In genomic region chr1:225573216-225573615, GRCh38 we compare ENCODE assay signal across 20 cellular contexts.
"Had no signal": no experiment of that assay in that cellular context is flagged by ENCODE, and none has a peak within 500 bp of the region (broad histone marks: within the 10 kb centered on the region; RNA-seq: fewer than 3 reads in every experiment).

No MANE protein-coding gene starts in this region.

- H3K36me3 Mint-ChIP-seq: activated CD8-positive, alpha-beta memory T cell treated with anti-CD3 and anti-CD28 coated beads, Interleukin-2, amount 10 ng/mL, durations not matched to agents 7 days and 5 days; activated naive CD8-positive, alpha-beta T cell had no signal

- DNase-seq: activated CD4-positive, alpha-beta memory T cell treated with anti-CD3 and anti-CD28 coated beads, Interleukin-2, amount 10 ng/mL, durations not matched to agents 7 days and 5 days; activated CD4-positive, alpha-beta T cell treated with anti-CD3 and anti-CD28 coated beads for 48 hours; activated CD4-positive, CD25-positive, alpha-beta regulatory T cell; activated CD8-positive, alpha-beta memory T cell treated with anti-CD3 and anti-CD28 coated beads, Interleukin-2, amount 10 ng/mL, durations not matched to agents 7 days and 5 days; amniotic stem cell; cortex of kidney; erythroblast; kidney; left lung; midbrain; ovary; psoas muscle; stimulated activated naive B cell treated with anti-CD40 and anti-IgM and Interleukin-4, amounts not matched to agents 10 μg/mL and 1 μg/mL and 100 μg/mL, for 72 hours; T-helper 1 cell; T-helper 9 cell; upper lobe of right lung had no signal

- FAIRE-seq: endometrium, kidney had no signal

- H3K27ac Mint-ChIP-seq: activated CD4-positive, alpha-beta memory T cell treated with anti-CD3 and anti-CD28 coated beads, Interleukin-2, amount 10 ng/mL, durations not matched to agents 7 days and 5 days; activated CD8-positive, alpha-beta memory T cell treated with anti-CD3 and anti-CD28 coated beads, Interleukin-2, amount 10 ng/mL, durations not matched to agents 7 days and 5 days; activated naive CD8-positive, alpha-beta T cell; stimulated activated naive B cell treated with anti-CD40 and anti-IgM and Interleukin-4, amounts not matched to agents 10 μg/mL and 1 μg/mL and 100 μg/mL, for 72 hours had no signal

- H3K4me3 Mint-ChIP-seq: activated CD4-positive, alpha-beta memory T cell treated with anti-CD3 and anti-CD28 coated beads, Interleukin-2, amount 10 ng/mL, durations not matched to agents 7 days and 5 days; activated CD8-positive, alpha-beta memory T cell treated with anti-CD3 and anti-CD28 coated beads, Interleukin-2, amount 10 ng/mL, durations not matched to agents 7 days and 5 days; activated naive CD8-positive, alpha-beta T cell; stimulated activated naive B cell treated with anti-CD40 and anti-IgM and Interleukin-4, amounts not matched to agents 10 μg/mL and 1 μg/mL and 100 μg/mL, for 72 hours had no signal

- H3K27me3 ChIP-seq: left lung, ovary, upper lobe of right lung had no signal

- H3K4me1 Mint-ChIP-seq: activated CD4-positive, alpha-beta memory T cell treated with anti-CD3 and anti-CD28 coated beads, Interleukin-2, amount 10 ng/mL, durations not matched to agents 7 days and 5 days; activated CD8-positive, alpha-beta memory T cell treated with anti-CD3 and anti-CD28 coated beads, Interleukin-2, amount 10 ng/mL, durations not matched to agents 7 days and 5 days had no signal

- H3K9me3 Mint-ChIP-seq: activated CD4-positive, alpha-beta memory T cell treated with anti-CD3 and anti-CD28 coated beads, Interleukin-2, amount 10 ng/mL, durations not matched to agents 7 days and 5 days; stimulated activated naive B cell treated with anti-CD40 and anti-IgM and Interleukin-4, amounts not matched to agents 10 μg/mL and 1 μg/mL and 100 μg/mL, for 72 hours had no signal

- H3K9me3 ChIP-seq: left lung, ovary, psoas muscle, thoracic aorta, upper lobe of right lung had no signal

- H3K27ac ChIP-seq: left lung, ovary, psoas muscle, thoracic aorta, upper lobe of right lung had no signal

- H3K27me3 Mint-ChIP-seq: activated naive CD8-positive, alpha-beta T cell; stimulated activated naive B cell treated with anti-CD40 and anti-IgM and Interleukin-4, amounts not matched to agents 10 μg/mL and 1 μg/mL and 100 μg/mL, for 72 hours had no signal

- H3K36me3 ChIP-seq: left lung, ovary, thoracic aorta, upper lobe of right lung had no signal

- H3K4me3 ChIP-seq: left lung, ovary, psoas muscle, thoracic aorta, upper lobe of right lung had no signal

- ATAC-seq: activated CD8-positive, alpha-beta memory T cell treated with anti-CD3 and anti-CD28 coated beads, Interleukin-2, amount 10 ng/mL, durations not matched to agents 7 days and 5 days; left lung; sciatic nerve; stimulated activated naive B cell treated with anti-CD40 and anti-IgM and Interleukin-4, amounts not matched to agents 10 μg/mL and 1 μg/mL and 100 μg/mL, for 72 hours; upper lobe of right lung had no signal
